ENCODE assay signal across 8 cellular contexts in genomic region chrX:147315493-147315892, GRCh38.
"Had no signal": no experiment of that assay in that cellular context is flagged by ENCODE, and none has a peak within 500 bp of the region (broad histone marks: within the 10 kb centered on the region; RNA-seq: fewer than 3 reads in every experiment).

No MANE protein-coding gene starts in this region.

- H3K27ac ChIP-seq: GM23248, HL-60 had no signal

- H2AFZ ChIP-seq: GM23248 had no signal

- DNase-seq: GM23248, GOT3, H7, HFFc6, KBM-7 had no signal

- H3K4me1 ChIP-seq: HAP-1 had no signal

- H3K9me3 ChIP-seq: HAP-1 had no signal

- H3K9ac ChIP-seq: GM23248 had no signal

- H3K4me3 ChIP-seq: GM23248, HAP-1 had no signal

- FAIRE-seq: HepG2 had no signal

- H3K36me3 ChIP-seq: HAP-1 had no signal
